In genomic region chr3:156826896-156827882, GRCh38 we compare ENCODE assay signal across 8 cellular contexts. TPM values are rescaled to one million over a fixed set of nuclear protein-coding genes. Genes with fewer than 3 reads are reported as not detected.
DNase-seq lines count a peak whose midpoint lies in the region; ATAC-seq and TF ChIP-seq lines count a peak whose summit lies in the region.

No MANE protein-coding gene starts in this region.

- peak overlapping the region; percentile 92 for H3K27ac Mint-ChIP-seq in osteocyte (ENCODE audit: unreplicated experiment)

- H3K4me2 ChIP-seq in PC-3 (ENCODE audit: low read length): peak overlapping the region; percentile 87

- POLR2A ChIA-PET in PC-3 (lab: Charles Lee; ENCODE audit: unreplicated experiment): interaction anchor here (0.8 to 1.1 kb wide), 2 partner anchors 148 to 262 kb away, joined by 3 to 5 read pairs; no protein-coding TSS in a partner anchor

- peaks cover 2% of the 10 kb centered on the region for H3K36me3 Mint-ChIP-seq in osteocyte (ENCODE audit: unreplicated experiment)

- H3K9ac ChIP-seq in PC-3 (ENCODE audit: low read length): peak overlapping the region; percentile 98

- H3K27me3 Mint-ChIP-seq in osteocyte (ENCODE audit: unreplicated experiment): no peaks in the 10 kb centered on the region

- H3K79me2 ChIP-seq in PC-3 (ENCODE audit: low read length): peaks cover 10% of the 10 kb centered on the region

- H3K9me3 ChIP-seq in PC-3 (ENCODE audit: low read length): no peaks in the 10 kb centered on the region

- TSS peak; percentile 83 for BruUV-seq in PC-3 (replicated peaks; lab: Mats Ljungman, UMichigan)

- H3K4me1 Mint-ChIP-seq in osteocyte (ENCODE audit: unreplicated experiment): peaks cover 17% of the 10 kb centered on the region

- ATAC-seq in PC-3 (no peak), GM19395 (IDR thresholded peaks at IDR 0.05; ENCODE audit: unreplicated experiment) (no peak)

- H3K27ac ChIP-seq in PC-3 (ENCODE audit: low read length): peak overlapping the region; percentile 98

- H3K27me3 ChIP-seq in PC-3 (ENCODE audit: low read length): no peaks in the 10 kb centered on the region

- DNase-seq in activated CD8-positive, alpha-beta memory T cell treated with anti-CD3 and anti-CD28 coated beads, Interleukin-2, amount 50 U/mL, for 1 hour (ENCODE audit: extremely low read depth): peak; percentile 51
- no peak for DNase-seq in activated CD8-positive, alpha-beta memory T cell treated with anti-CD3 and anti-CD28 coated beads, Interleukin-2, amount 50 U/mL, for 48 hours
- DNase-seq in PC-3: no peak
- no peak for DNase-seq in epithelial cell of esophagus (ENCODE audit: low read depth)
- DNase-seq in osteocyte (ENCODE audit: extremely low spot score, unreplicated experiment): no peak
- DNase-seq in iPS-NIHi7 (ENCODE audit: extremely low spot score): no peak
- no peak for DNase-seq in cerebellum (ENCODE audit: low spot score)

- TF ChIP-seq CTCF in PC-3 (conservative IDR thresholded peaks at IDR 0.05; ENCODE audit: low read depth, low read length) (no peak), epithelial cell of esophagus (IDR thresholded peaks at IDR 0.05; ENCODE audit: insufficient read depth, low read depth, low read length, missing control alignments) (no peak), osteocyte (IDR thresholded peaks at IDR 0.05) (no peak)

- H3K4me1 ChIP-seq in PC-3 (ENCODE audit: insufficient read depth, low read length): peaks cover 24% of the 10 kb centered on the region

- intact Hi-C loops in PC-3 (cut with micrococcal nuclease): no loop called here

- H3K4me3 ChIP-seq in PC-3 (ENCODE audit: low read length): peak overlapping the region; percentile 64
- H3K4me3 ChIP-seq in epithelial cell of esophagus (ENCODE audit: low read length): peak overlapping the region; percentile 61

- no peaks in the 10 kb centered on the region for H3K36me3 ChIP-seq in PC-3 (ENCODE audit: low read depth, low read length)

- CTCF ChIA-PET in PC-3 (lab: Charles Lee): no interaction called here

- peaks cover 8% of the 10 kb centered on the region for H3K9me3 Mint-ChIP-seq in osteocyte (ENCODE audit: unreplicated experiment)

- peak overlapping the region; percentile 74 for H3K4me3 Mint-ChIP-seq in osteocyte (ENCODE audit: unreplicated experiment)

- H3F3A ChIP-seq in PC-3 (ENCODE audit: low read length, unreplicated experiment): no peaks in the 10 kb centered on the region

- peak overlapping the region; percentile 59; the same call in 1 of the 2 replicates for H2AFZ ChIP-seq in PC-3 (ENCODE audit: low read length)

- H3K9me2 ChIP-seq in PC-3 (replicated peaks; ENCODE audit: low read length): no peaks in the 10 kb centered on the region

- no peaks in the 10 kb centered on the region for H4K20me1 ChIP-seq in PC-3 (ENCODE audit: low read length)

RNA-seq across cellular contexts. Expression of gene LEKR1, which starts 1.0 kb away (rescaled TPM):
- 0.15 and 0.98 TPM in 2 replicates for total RNA-seq in PC-3 (2014; rRNA removed)
- 0.55 and 1.0 TPM in 2 replicates for total RNA-seq in osteocyte
- 2.2 TPM for total RNA-seq in cerebellum
